ENCODE assay signal across 12 cellular contexts in the genomic region with DNA sequence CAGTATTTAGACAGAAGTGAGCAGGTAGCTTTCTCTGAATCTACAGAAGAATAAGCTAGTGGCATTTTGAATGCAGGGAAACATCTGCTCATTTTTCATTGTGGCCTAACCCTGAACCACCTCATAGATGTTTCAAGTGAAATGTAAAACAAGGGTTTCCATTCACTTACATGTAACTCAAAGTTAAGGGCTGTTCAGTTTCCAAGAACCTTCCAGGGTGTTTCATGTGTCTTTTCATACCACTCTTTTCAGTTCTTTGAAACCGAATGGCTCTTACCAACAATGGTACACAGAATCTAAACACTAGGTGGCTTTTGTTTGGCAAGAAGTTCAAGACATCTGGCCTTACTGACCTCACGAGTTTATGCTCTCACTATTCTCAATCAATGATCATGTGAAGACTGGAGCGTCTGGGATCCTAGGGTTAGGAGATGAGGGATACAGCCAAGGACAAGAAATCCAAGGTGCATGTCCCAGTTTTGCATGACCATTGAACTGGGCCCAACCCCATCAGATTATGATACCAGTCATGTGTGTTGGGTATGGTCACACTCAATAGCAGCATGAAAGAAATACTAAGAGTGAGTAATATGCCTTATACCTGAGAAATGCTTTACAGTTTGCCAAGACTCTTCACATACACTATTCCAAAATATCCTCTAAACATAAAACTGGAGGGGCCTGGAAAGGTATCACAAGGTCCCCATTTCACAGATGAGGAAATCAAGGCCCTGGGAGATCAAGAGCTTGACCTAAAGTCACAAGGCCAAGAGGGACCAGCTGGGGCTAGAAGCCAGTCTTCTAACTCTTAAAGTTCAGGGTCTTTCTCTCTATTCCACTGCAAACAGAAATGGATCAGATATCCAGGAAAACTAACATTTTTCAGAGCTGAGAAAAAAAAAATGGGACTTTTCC.
DNase-seq lines count a peak whose midpoint lies in the region; ATAC-seq and TF ChIP-seq lines count a peak whose summit lies in the region.
"Had no signal": no experiment of that assay in that cellular context is flagged by ENCODE, and none has a peak within 500 bp of the region (broad histone marks: within the 10 kb centered on the region; RNA-seq: fewer than 3 reads in every experiment).

No MANE protein-coding gene starts in this region.

- H3K4me1 Mint-ChIP-seq in CD4-positive, CD25-positive, alpha-beta regulatory T cell: peaks cover 70 to 100% (median 91%) of the 10 kb centered on the region in 4 donors
- peaks cover 100% of the 10 kb centered on the region for H3K4me1 Mint-ChIP-seq in HFFc6 (ENCODE audit: low read depth)
- H3K4me1 Mint-ChIP-seq in natural killer cell treated with Interleukin-12 subunit alpha and Interleukin-12 subunit beta and Interleukin-15 and Interleukin-18, amount 100 ng/mL, for 72 hours (ENCODE audit: low read depth in 2 of 2): peaks cover 90 to 96% of the 10 kb centered on the region in 2 donors

- no peaks in the 10 kb centered on the region for H3K9me3 ChIP-seq in CD4-positive, CD25-positive, alpha-beta regulatory T cell (ENCODE audit: control insufficient read depth in 2 of 2, low read length in 2 of 2)
- no peaks in the 10 kb centered on the region for H3K9me3 ChIP-seq in colonic mucosa
- H3K9me3 ChIP-seq: Caco-2 had no signal

- peak overlapping the region; percentile 87 to 98 (median 94) for H3K4me3 Mint-ChIP-seq in CD4-positive, CD25-positive, alpha-beta regulatory T cell
- H3K4me3 Mint-ChIP-seq in HFFc6: peak overlapping the region; percentile 27
- peak overlapping the region; percentile 83 for H3K4me3 Mint-ChIP-seq in natural killer cell treated with Interleukin-12 subunit alpha and Interleukin-12 subunit beta and Interleukin-15 and Interleukin-18, amount 100 ng/mL, for 72 hours

- H3K27me3 ChIP-seq in CD4-positive, CD25-positive, alpha-beta regulatory T cell (ENCODE audit: control insufficient read depth, insufficient read depth, low read length): no peaks in the 10 kb centered on the region
- H3K27me3 ChIP-seq in colonic mucosa: no peaks in the 10 kb centered on the region

- peak overlapping the region; percentile 74 to 98 (median 97) for H3K27ac Mint-ChIP-seq in CD4-positive, CD25-positive, alpha-beta regulatory T cell
- peak overlapping the region; percentile 96 for H3K27ac Mint-ChIP-seq in HFFc6
- peak overlapping the region; percentile 97 to 99 for H3K27ac Mint-ChIP-seq in activated naive CD4-positive, alpha-beta T cell treated with anti-CD3 and anti-CD28 coated beads, Interleukin-2, amount 50 U/mL, for 72 hours
- H3K27ac Mint-ChIP-seq in natural killer cell treated with Interleukin-12 subunit alpha and Interleukin-12 subunit beta and Interleukin-15 and Interleukin-18, amount 100 ng/mL, for 72 hours: peak overlapping the region; percentile 95 to 96

- H3K9ac ChIP-seq in colonic mucosa (ENCODE audit: low read depth in 2 of 2, low read length in 2 of 2): no peak overlapping the region

- TF ChIP-seq CTCF in HFFc6 (IDR thresholded peaks at IDR 0.05) (no peak), colonic mucosa (IDR thresholded peaks at IDR 0.05) (no peak)

- DNase-seq in CD4-positive, CD25-positive, alpha-beta regulatory T cell: peak in 1 of 3 donors; percentile 89
- DNase-seq in HFFc6 (no peak), NCI-H226 (no peak), NCI-H2107 treated with DMSO at 0.1 percent for 48 hours (lab: John Stamatoyannopoulos, UW; ENCODE audit: unreplicated experiment) (no peak), colonic mucosa (no peak)
- DNase-seq in activated naive CD4-positive, alpha-beta T cell treated with anti-CD3 and anti-CD28 coated beads, Interleukin-2, amount 50 U/mL, for 72 hours (ENCODE audit: low spot score in 2 of 2): no peak
- DNase-seq in natural killer cell treated with Interleukin-12 subunit alpha and Interleukin-12 subunit beta and Interleukin-15 and Interleukin-18, amount 100 ng/mL, for 72 hours (ENCODE audit: low spot score): no peak
- DNase-seq: Caco-2, erythroblast, GOT3, NCI-H1436 treated with DMSO at 0.1 percent for 48 hours had no signal

- ATAC-seq in CD4-positive, CD25-positive, alpha-beta regulatory T cell (ENCODE audit: low read depth in 2 of 2): peak; percentile 70 to 78
- ATAC-seq in activated naive CD4-positive, alpha-beta T cell treated with anti-CD3 and anti-CD28 coated beads, Interleukin-2, amount 50 U/mL, for 72 hours: peak; percentile 43 to 80
- ATAC-seq in natural killer cell treated with Interleukin-12 subunit alpha and Interleukin-12 subunit beta and Interleukin-15 and Interleukin-18, amount 100 ng/mL, for 72 hours: peak; percentile 2 to 45
- ATAC-seq in HG02759 (IDR thresholded peaks at IDR 0.05; ENCODE audit: unreplicated experiment): no peak

- H3K4me3 ChIP-seq in CD4-positive, CD25-positive, alpha-beta regulatory T cell (ENCODE audit: low read depth, low read length): peak overlapping the region; percentile 100
- H3K4me3 ChIP-seq in colonic mucosa: no peak overlapping the region

- H3K27ac ChIP-seq in CD4-positive, CD25-positive, alpha-beta regulatory T cell (ENCODE audit: insufficient read depth, low read length, poor library complexity, severe bottlenecking): peak overlapping the region; percentile 97
- no peak overlapping the region for H3K27ac ChIP-seq in colonic mucosa

- intact Hi-C loops in colonic mucosa (cut with DNase I): no loop called here

- peaks cover 73% of the 10 kb centered on the region for H3K36me3 Mint-ChIP-seq in CD4-positive, CD25-positive, alpha-beta regulatory T cell
- peaks cover 49% of the 10 kb centered on the region for H3K36me3 Mint-ChIP-seq in HFFc6 (ENCODE audit: low read depth)
- H3K36me3 Mint-ChIP-seq in activated naive CD4-positive, alpha-beta T cell treated with anti-CD3 and anti-CD28 coated beads, Interleukin-2, amount 50 U/mL, for 72 hours: peaks cover 52 to 91% of the 10 kb centered on the region in 2 donors
- H3K36me3 Mint-ChIP-seq in natural killer cell treated with Interleukin-12 subunit alpha and Interleukin-12 subunit beta and Interleukin-15 and Interleukin-18, amount 100 ng/mL, for 72 hours: peaks cover 52% of the 10 kb centered on the region

- H3K4me1 ChIP-seq in CD4-positive, CD25-positive, alpha-beta regulatory T cell (ENCODE audit: control insufficient read depth, insufficient read depth, low read length, poor library complexity, severe bottlenecking): peaks cover 100% of the 10 kb centered on the region
- peaks cover 18% of the 10 kb centered on the region for H3K4me1 ChIP-seq in colonic mucosa

- H3K9me3 Mint-ChIP-seq in CD4-positive, CD25-positive, alpha-beta regulatory T cell: no peaks in the 10 kb centered on the region
- no peaks in the 10 kb centered on the region for H3K9me3 Mint-ChIP-seq in HFFc6
- peaks cover 0 to 4% of the 10 kb centered on the region in 2 donors for H3K9me3 Mint-ChIP-seq in activated naive CD4-positive, alpha-beta T cell treated with anti-CD3 and anti-CD28 coated beads, Interleukin-2, amount 50 U/mL, for 72 hours
- no peaks in the 10 kb centered on the region for H3K9me3 Mint-ChIP-seq in natural killer cell treated with Interleukin-12 subunit alpha and Interleukin-12 subunit beta and Interleukin-15 and Interleukin-18, amount 100 ng/mL, for 72 hours

- peaks cover 81% of the 10 kb centered on the region for H3K36me3 ChIP-seq in CD4-positive, CD25-positive, alpha-beta regulatory T cell (ENCODE audit: control insufficient read depth, insufficient read depth, low read length)
- H3K36me3 ChIP-seq in colonic mucosa: no peaks in the 10 kb centered on the region

- no peaks in the 10 kb centered on the region for H3K27me3 Mint-ChIP-seq in CD4-positive, CD25-positive, alpha-beta regulatory T cell
- H3K27me3 Mint-ChIP-seq in HFFc6 (ENCODE audit: insufficient read depth): peaks cover 4% of the 10 kb centered on the region; the same call in 1 of the 2 replicates
- H3K27me3 Mint-ChIP-seq in natural killer cell treated with Interleukin-12 subunit alpha and Interleukin-12 subunit beta and Interleukin-15 and Interleukin-18, amount 100 ng/mL, for 72 hours: no peaks in the 10 kb centered on the region

Comparison
In these comparisons a context has a peak if more than half of its experiments do, and no peak if none do; other contexts are left out.
1. H3K4me3 Mint-ChIP-seq: peak in every context shown above with its lines; median percentile 94 in CD4-positive, CD25-positive, alpha-beta regulatory T cell; 83 in natural killer cell treated with Interleukin-12 subunit alpha and Interleukin-12 subunit beta and Interleukin-15 and Interleukin-18, amount 100 ng/mL, for 72 hours; 27 in HFFc6.